In the genomic region with DNA sequence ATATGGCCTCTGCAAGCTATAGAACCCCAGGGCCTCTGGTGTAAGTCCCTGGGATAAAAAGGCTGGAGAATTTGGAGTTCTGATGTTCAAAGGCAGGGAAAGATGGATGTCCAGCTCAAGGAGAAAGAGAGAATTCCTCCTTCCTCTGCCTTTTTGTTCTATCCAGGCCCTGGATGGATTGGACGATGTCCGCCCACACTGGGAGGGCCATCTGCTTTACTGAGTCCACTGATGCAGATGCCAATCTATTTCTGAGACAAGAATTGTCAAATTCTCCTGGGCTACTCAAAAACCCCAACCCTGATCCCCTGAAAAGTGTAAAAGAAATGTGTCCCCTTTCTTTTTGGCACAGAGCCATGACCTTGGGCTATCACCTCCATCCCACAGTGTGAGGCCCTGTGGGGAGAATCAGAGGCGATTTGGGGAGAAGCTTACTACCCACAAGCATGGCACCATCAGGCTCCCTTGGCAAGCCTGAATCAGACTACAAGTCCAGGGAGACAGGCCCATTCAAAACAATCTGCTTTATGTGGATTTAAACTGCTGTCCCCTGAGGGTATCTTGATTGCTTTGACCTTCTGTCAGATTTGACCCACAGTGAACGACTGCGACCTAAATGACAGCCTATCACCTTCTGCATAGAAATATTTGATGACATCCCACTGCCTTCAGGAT, we compare ENCODE assay signal across 17 cellular contexts.
"Had no signal": no experiment of that assay in that cellular context is flagged by ENCODE, and none has a peak within 500 bp of the region (broad histone marks: within the 10 kb centered on the region; RNA-seq: fewer than 3 reads in every experiment).

No MANE protein-coding gene starts in this region.

- H3K9me3 ChIP-seq: gastrocnemius medialis, neutrophil, right lobe of liver, suprapubic skin, transverse colon, vagina had no signal

- ATAC-seq: natural killer cell; stimulated activated naive CD8-positive, alpha-beta T cell treated with anti-CD3 and anti-CD28 coated beads, Interleukin-15, amount 100 ng/mL, for 72 hours had no signal

- H2AFZ ChIP-seq: parathyroid adenoma had no signal

- H3K27ac ChIP-seq: neutrophil, parathyroid adenoma, right lobe of liver, suprapubic skin, transverse colon, vagina had no signal

- DNase-seq: cortex of kidney; foreskin fibroblast; gastrocnemius medialis; head of caudate nucleus; natural killer cell; right lobe of liver; small intestine; stimulated activated CD4-positive, alpha-beta T cell treated with anti-CD3 and anti-CD28 coated beads, Interleukin-15, amount 100 ng/mL, for 24 hours; stimulated activated CD4-positive, alpha-beta T cell treated with anti-CD3 and anti-CD28 coated beads, Interleukin-2, amount 100 ng/mL, for 48 hours; stimulated activated naive CD4-positive, alpha-beta T cell; stimulated activated naive CD8-positive, alpha-beta T cell treated with anti-CD3 and anti-CD28 coated beads, Interleukin-15, amount 100 ng/mL, for 72 hours; transverse colon had no signal

- H3K79me2 ChIP-seq: parathyroid adenoma had no signal

- H3K4me1 ChIP-seq: parathyroid adenoma, right lobe of liver, transverse colon, vagina had no signal

- H3K4me3 ChIP-seq: gastrocnemius medialis, lung, right lobe of liver, suprapubic skin, transverse colon, vagina had no signal

- H3K27me3 ChIP-seq: gastrocnemius medialis, neutrophil, right lobe of liver, suprapubic skin, transverse colon, vagina had no signal

- H3K36me3 ChIP-seq: gastrocnemius medialis, neutrophil, right lobe of liver, suprapubic skin, transverse colon, vagina had no signal

- H3K9ac ChIP-seq: parathyroid adenoma had no signal
